Comparison of ENCODE assay signal across 8 cellular contexts in the genomic region with DNA sequence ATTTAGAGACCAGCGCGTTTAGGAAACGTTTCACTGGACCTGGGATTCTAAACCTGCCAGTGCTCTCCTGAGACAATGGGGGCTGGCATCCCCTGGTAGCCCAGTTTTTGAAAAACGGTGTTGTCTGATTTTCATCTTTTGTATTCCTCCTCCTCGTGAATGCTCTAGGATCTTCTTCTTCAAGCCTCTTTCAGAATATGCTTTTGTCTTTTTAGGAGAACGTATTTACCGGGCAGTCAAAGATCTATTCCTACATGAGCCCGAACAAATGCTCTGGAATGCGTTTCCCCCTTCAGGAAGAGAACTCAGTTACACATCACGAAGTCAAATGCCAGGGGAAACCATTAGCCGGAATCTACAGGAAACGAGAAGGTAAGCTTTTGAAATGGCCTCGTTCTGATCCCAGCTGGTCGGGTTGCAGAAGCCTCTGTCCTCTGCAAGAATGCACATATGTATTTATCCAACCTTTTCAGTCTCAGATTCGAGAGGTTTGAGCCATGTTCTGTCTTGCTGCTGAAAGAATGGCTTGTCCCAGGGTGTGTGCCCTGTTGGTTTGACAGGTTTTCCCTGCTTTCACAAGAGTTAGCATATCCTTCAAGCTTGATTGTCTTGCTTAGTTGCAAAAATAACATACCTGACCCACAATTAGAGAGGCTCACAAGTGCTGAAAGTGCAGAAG. TPM values are rescaled to one million over a fixed set of nuclear protein-coding genes. Genes with fewer than 3 reads are reported as not detected.
DNase-seq lines count a peak whose midpoint lies in the region; ATAC-seq, FAIRE-seq and TF ChIP-seq lines count a peak whose summit lies in the region.

No MANE protein-coding gene starts in this region.

- H3K36me3 ChIP-seq in GM12878 (ENCODE audit: control insufficient read depth in 2 of 2, insufficient read depth in 2 of 2, low read length in 1 of 2) = peaks cover 7 to 9% of the 10 kb centered on the region in 2 experiments
- H3K36me3 ChIP-seq in HepG2 (replicated peaks in 1 of 2; ENCODE audit: control insufficient read depth in 1 of 2, insufficient read depth in 2 of 2, low read length in 2 of 2) = peaks cover 13 to 38% of the 10 kb centered on the region in 2 experiments
- H3K36me3 ChIP-seq in testis (ENCODE audit: low read depth, missing control alignments) = no peaks in the 10 kb centered on the region

- no peaks in the 10 kb centered on the region for H3K27me3 Mint-ChIP-seq in activated CD4-positive, alpha-beta T cell treated with anti-CD3 and anti-CD28 coated beads for 36 hours

- DNase-seq in activated CD4-positive, alpha-beta T cell treated with anti-CD3 and anti-CD28 coated beads for 36 hours = no peak
- no peak for DNase-seq in activated CD4-positive, alpha-beta T cell treated with anti-CD3 and anti-CD28 coated beads, Interleukin-2, amount 50 U/mL, for 48 hours
- DNase-seq in GM12878 (ENCODE audit: low read depth, low spot score) = no peak
- DNase-seq in HepG2 (ENCODE audit: low spot score) = no peak
- no peak for DNase-seq in testis
- DNase-seq in GDM1 (lab: John Stamatoyannopoulos, UW) = no peak
- no peak for DNase-seq in DMS153 (lab: John Stamatoyannopoulos, UW)

- TF ChIP-seq RAD21 in GM12878 (IDR thresholded peaks at IDR 0.05; ENCODE audit: insufficient read depth, low read depth, low read length) (no peak), HepG2 (CRISPR knock-in tag; IDR thresholded peaks at IDR 0.05) (no peak)

- TF ChIP-seq POLR2A in GM12878 (IDR thresholded peaks at IDR 0.05; ENCODE audit: low read depth, low read length) = no peak
- TF ChIP-seq POLR2A in HepG2 (IDR thresholded peaks at IDR 0.05; ENCODE audit: insufficient read depth in 1 of 2, low read depth in 2 of 2, low read length in 2 of 2) = no peak
- TF ChIP-seq POLR2A in testis (IDR thresholded peaks at IDR 0.05) = no peak

- TF ChIP-seq EP300 in GM12878 (IDR thresholded peaks at IDR 0.05; ENCODE audit: borderline replicate concordance in 1 of 2, control insufficient read depth in 1 of 2, low read depth in 2 of 2, low read length in 2 of 2) (no peak), HepG2 (IDR thresholded peaks at IDR 0.05; ENCODE audit: low read depth in 2 of 2, low read length in 2 of 2) (no peak), HepG2 (CRISPR knock-in tag; IDR thresholded peaks at IDR 0.05; ENCODE audit: borderline replicate concordance) (no peak)

- no peaks in the 10 kb centered on the region for H3K9me3 Mint-ChIP-seq in activated CD4-positive, alpha-beta T cell treated with anti-CD3 and anti-CD28 coated beads for 36 hours (ENCODE audit: low read depth)

- peak; percentile 23 for FAIRE-seq in GM12878 (lab: Jason Lieb, UNC)
- FAIRE-seq in HepG2 (lab: Jason Lieb, UNC) = peak; percentile 4

- intact Hi-C loops in activated CD4-positive, alpha-beta T cell treated with anti-CD3 and anti-CD28 coated beads for 36 hours (cut with DNase I, micrococcal nuclease) = no loop called here
- intact Hi-C loops in GM12878 (cut with micrococcal nuclease; ENCODE audit: unreplicated experiment) = no loop called here
- intact Hi-C loops in HepG2 (cut with micrococcal nuclease; ENCODE audit: unreplicated experiment) = no loop called here
- intact Hi-C loops in testis (cut with DNase I; ENCODE audit: low total_unique reads) = no loop called here

- peaks cover 38% of the 10 kb centered on the region for H3K4me1 Mint-ChIP-seq in activated CD4-positive, alpha-beta T cell treated with anti-CD3 and anti-CD28 coated beads for 36 hours

- H4K20me1 ChIP-seq in GM12878 (ENCODE audit: control insufficient read depth, insufficient read depth) = no peaks in the 10 kb centered on the region
- H4K20me1 ChIP-seq in HepG2 (ENCODE audit: insufficient read depth, low read length) = no peaks in the 10 kb centered on the region

- RAD21 ChIA-PET in GM12878 (lab: Charles Lee; ENCODE audit: unreplicated experiment) = interaction anchor here (0.9 to 1.6 kb wide), 2 partner anchors 25 to 36 kb away, joined by 3 to 4 read pairs; no protein-coding TSS in a partner anchor

- peak overlapping the region; percentile 74 for H3K27ac Mint-ChIP-seq in activated CD4-positive, alpha-beta T cell treated with anti-CD3 and anti-CD28 coated beads for 36 hours

- in situ Hi-C loops in GM12878 (cut with MboI) = no loop called here
- in situ Hi-C loops in HepG2 (cut with HindIII; ENCODE audit: extremely low pct_ligation_motif_present, low pct_unique_long_range_greater_than_20kb) = no loop called here

- SMC1A ChIA-PET in GM12878 (lab: Charles Lee; ENCODE audit: uncharacterized antibody, unreplicated experiment) = interaction anchor here (0.7 to 1.6 kb wide), 5 partner anchors 14 to 132 kb away, joined by 3 to 4 read pairs (median 3); no protein-coding TSS in a partner anchor

- TF ChIP-seq CTCF in GM12878 (IDR thresholded peaks at IDR 0.05 in 2 of 3, conservative IDR thresholded peaks at IDR 0.05 in 1 of 3; ENCODE audit: control insufficient read depth in 2 of 3, extremely low read depth in 1 of 3, insufficient read depth in 1 of 3, low read depth in 3 of 3, low read length in 3 of 3) (no peak), HepG2 (CRISPR knock-in tag; IDR thresholded peaks at IDR 0.05) (no peak), testis (IDR thresholded peaks at IDR 0.05) (no peak)

- H3K4me2 ChIP-seq in GM12878 (ENCODE audit: control insufficient read depth, insufficient read depth) (peak overlapping the region; percentile 91), HepG2 (ENCODE audit: low read depth, low read length) (peak overlapping the region; percentile 65)

- BruUV-seq in GM12878 (replicated peaks; lab: Mats Ljungman, UMichigan) = TSS peak; percentile 45
- TSS peak; percentile 50 for BruUV-seq in HepG2 (replicated peaks; lab: Mats Ljungman, UMichigan)

- peak overlapping the region; percentile 81 for H3K4me3 Mint-ChIP-seq in activated CD4-positive, alpha-beta T cell treated with anti-CD3 and anti-CD28 coated beads for 36 hours

- no peaks in the 10 kb centered on the region for H3K9me3 ChIP-seq in GM12878 (replicated peaks; ENCODE audit: control insufficient read depth, insufficient read depth, low read length)
- no peaks in the 10 kb centered on the region for H3K9me3 ChIP-seq in HepG2 (ENCODE audit: low read length)
- no peaks in the 10 kb centered on the region for H3K9me3 ChIP-seq in testis

- CTCF ChIA-PET in activated CD4-positive, alpha-beta T cell treated with anti-CD3 and anti-CD28 coated beads for 36 hours (lab: Charles Lee) = interaction anchor here (0.5 to 1.2 kb wide), 2 partner anchors 10 to 34 kb away, joined by 3 to 5 read pairs; no protein-coding TSS in a partner anchor
- CTCF ChIA-PET in GM12878 (lab: Yijun Ruan, JAX) (interaction anchor here (1.0 to 1.3 kb wide), 4 partner anchors 27 to 192 kb away, joined by 3 to 4 read pairs (median 4); no protein-coding TSS in a partner anchor), HepG2 (lab: Yijun Ruan, JAX; ENCODE audit: low intra/inter-chr PET ratio, low total read pairs) (no interaction called here)

- H3K4me3 ChIP-seq in GM12878 (peak overlapping the region; percentile 81), HepG2 (replicated peaks in 1 of 3; ENCODE audit: insufficient read depth in 1 of 3, low read depth in 2 of 3, low read length in 3 of 3) (peak overlapping the region in 2 of 3 experiments; percentile 53 to 84; a peak in 5 of 6 replicates), testis (peak overlapping the region in 1 of 2 donors; percentile 74)

- no peaks in the 10 kb centered on the region for H3K27me3 ChIP-seq in GM12878 (replicated peaks in 1 of 2; ENCODE audit: control insufficient read depth in 2 of 2, insufficient read depth in 2 of 2, low read length in 1 of 2)
- H3K27me3 ChIP-seq in HepG2 (ENCODE audit: control insufficient read depth in 1 of 2, insufficient read depth in 2 of 2, low read length in 2 of 2) = no peaks in the 10 kb centered on the region
- H3K27me3 ChIP-seq in testis = no peaks in the 10 kb centered on the region

- POLR2A ChIA-PET in activated CD4-positive, alpha-beta T cell treated with anti-CD3 and anti-CD28 coated beads for 36 hours (lab: Charles Lee) = interaction anchor here (0.8 to 1.3 kb wide), 2 partner anchors 69 to 88 kb away, joined by 3 read pairs; no protein-coding TSS in a partner anchor
- POLR2A ChIA-PET in GM12878 (lab: Charles Lee) (no interaction called here), HepG2 (lab: Yijun Ruan, JAX) (interaction anchor here (1.1 kb wide), 1 partner anchor 25 kb away, joined by 3 read pairs; a partner anchor contains a TSS)

- WGBS in GM12878 (ENCODE audit: insufficient coverage, insufficient replicate concordance, low lambda C conversion rate, missing lambda C conversion rate) = 85% methylated on average over 15 of the region's 15 CpGs
- 81% methylated on average over 15 of the region's 15 CpGs for WGBS in HepG2 (ENCODE audit: low lambda C conversion rate)
- WGBS in testis, 2 donors = 30 to 33% methylated on average over 15 of the region's 15 CpGs

- peaks cover 42% of the 10 kb centered on the region for H3K79me2 ChIP-seq in GM12878 (ENCODE audit: control insufficient read depth, insufficient read depth, low read length)
- H3K79me2 ChIP-seq in HepG2 (ENCODE audit: insufficient read depth, low read length) = peaks cover 21% of the 10 kb centered on the region

- ATAC-seq in activated CD4-positive, alpha-beta T cell treated with anti-CD3 and anti-CD28 coated beads for 36 hours = no peak
- ATAC-seq in GM12878 (no peak), HepG2 (no peak), HG03521 (IDR thresholded peaks at IDR 0.05; ENCODE audit: unreplicated experiment) (no peak)

- H3K4me1 ChIP-seq in GM12878 (ENCODE audit: control insufficient read depth, insufficient read depth, low read length) (peaks cover 20% of the 10 kb centered on the region), HepG2 (ENCODE audit: insufficient read depth, low read length) (peaks cover 46% of the 10 kb centered on the region), testis (peaks cover 24% of the 10 kb centered on the region)

- peaks cover 41% of the 10 kb centered on the region for H3K36me3 Mint-ChIP-seq in activated CD4-positive, alpha-beta T cell treated with anti-CD3 and anti-CD28 coated beads for 36 hours (ENCODE audit: low read depth)

- H3K27ac ChIP-seq in GM12878 (ENCODE audit: control insufficient read depth, insufficient read depth) = no peak overlapping the region
- no peak overlapping the region for H3K27ac ChIP-seq in HepG2 (ENCODE audit: extremely low read length, insufficient read depth, low read length)
- peak overlapping the region; percentile 86 to 90 for H3K27ac ChIP-seq in testis

- H2AFZ ChIP-seq in GM12878 (ENCODE audit: control insufficient read depth, low read depth, low read length) = no peak overlapping the region
- no peak overlapping the region for H2AFZ ChIP-seq in HepG2 (ENCODE audit: low read length)

- peak overlapping the region; percentile 73; the same call in 1 of the 2 replicates for H3K9ac ChIP-seq in GM12878 (ENCODE audit: control insufficient read depth, insufficient read depth, low read length)
- peak overlapping the region; percentile 85 for H3K9ac ChIP-seq in HepG2 (ENCODE audit: insufficient read depth, low read depth, low read length)

RNA-seq across cellular contexts. Expression of a gene that starts 6.6 kb away (rescaled TPM):
- 10 to 100 TPM; 47.0 to 78.4 TPM for total RNA-seq in activated CD4-positive, alpha-beta T cell treated with anti-CD3 and anti-CD28 coated beads for 36 hours
- total RNA-seq in GM12878 (2013; cell fraction: nucleolus; rRNA removed) = 46.9 and 65.3 TPM in 2 replicates
- total RNA-seq in GM12878 (2014; rRNA removed) (33.7 and 41.3 TPM in 2 replicates), GM12878 (2014; rRNA removed; fragmentation: Illumina TruSeq; extraction: Trizol) (39.2 and 39.4 TPM in 2 replicates), GM12878 (2021) (39.2 and 47.1 TPM in 2 replicates), HepG2 (2016; rRNA removed; fragmentation: Illumina TruSeq; extraction: Trizol) (22.5 and 26.5 TPM in 2 replicates), testis (10 to 100 TPM; 25.3 to 28.3 TPM)
- 12.8 TPM for polyA plus RNA-seq in GM12878 (2011; ENCODE audit: low read depth)
- polyA plus RNA-seq in GM12878 (2011; rRNA removed) (30.0 and 31.8 TPM in 2 replicates), GM12878 (2014; fragmentation: Illumina TruSeq; extraction: Trizol) (45.4 and 54.2 TPM in 2 replicates), GM12878 (2014; fragmentation: Nextera tagmentation; extraction: Ambion mirVana) (1 to 10 TPM; 3.2 to 6.8 TPM), GM12878 (2014; rRNA removed) (34.7 and 41.0 TPM in 2 replicates), GM12878 (2016; fragmentation: Nextera tagmentation; extraction: Ambion mirVana) (10 to 100 TPM; 17.3 to 18.3 TPM), HepG2 (2011; rRNA removed) (12.4 and 14.0 TPM in 2 replicates), testis (ENCODE audit: insufficient read depth, low read depth, low replicate concordance) (25.2 TPM)
- polyA plus RNA-seq in GM12878 (2011; cell fraction: cytosol; rRNA removed) = 26.0 and 27.7 TPM in 2 replicates
- 69.3 and 82.9 TPM in 2 replicates for polyA plus RNA-seq in GM12878 (2011; cell fraction: nucleus; rRNA removed)
- polyA plus RNA-seq in GM12878 (2012) = 25.0 and 25.3 TPM in 2 replicates
- polyA minus RNA-seq in GM12878 (2011; rRNA and poly(A)+ RNA removed) = 22.1 and 23.6 TPM in 2 replicates
- 8.7 and 13.2 TPM in 2 replicates for polyA minus RNA-seq in GM12878 (2011; cell fraction: cytosol; rRNA and poly(A)+ RNA removed)
- 20.3 and 27.7 TPM in 2 replicates for polyA minus RNA-seq in GM12878 (2011; cell fraction: nucleus; rRNA and poly(A)+ RNA removed)
- 13.8 and 16.3 TPM in 2 replicates for total RNA-seq in HepG2 (2016; cell fraction: cytosol; rRNA removed; fragmentation: Illumina TruSeq; extraction: Trizol; ENCODE audit: low read depth)
- 16.0 and 25.9 TPM in 2 replicates for total RNA-seq in HepG2 (2016; cell fraction: insoluble cytoplasmic fraction; rRNA removed; fragmentation: Illumina TruSeq; extraction: Trizol)
- total RNA-seq in HepG2 (2016; cell fraction: membrane; rRNA removed; fragmentation: Illumina TruSeq; extraction: Trizol) = 31.1 and 32.8 TPM in 2 replicates
- 17.0 and 22.2 TPM in 2 replicates for total RNA-seq in HepG2 (2016; cell fraction: nucleus; rRNA removed; fragmentation: Illumina TruSeq; extraction: Trizol)
- 10.2 and 11.2 TPM in 2 replicates for polyA plus RNA-seq in HepG2 (2011; cell fraction: cytosol; rRNA removed)
- polyA plus RNA-seq in HepG2 (2011; cell fraction: nucleus; rRNA removed) = 22.9 and 26.6 TPM in 2 replicates
- polyA plus RNA-seq in HepG2 (2012) = 13.4 and 18.1 TPM in 2 replicates
- polyA plus RNA-seq in HepG2 (2016; cell fraction: cytosol; fragmentation: Illumina TruSeq; extraction: Trizol; ENCODE audit: low read depth) = 16.7 and 20.1 TPM in 2 replicates
- 22.9 and 33.7 TPM in 2 replicates for polyA plus RNA-seq in HepG2 (2016; cell fraction: insoluble cytoplasmic fraction; fragmentation: Illumina TruSeq; extraction: Trizol; ENCODE audit: low read depth)
- polyA plus RNA-seq in HepG2 (2016; cell fraction: membrane; fragmentation: Illumina TruSeq; extraction: Trizol; ENCODE audit: low read depth) = 35.7 and 39.3 TPM in 2 replicates
- polyA plus RNA-seq in HepG2 (2016; cell fraction: nucleus; fragmentation: Illumina TruSeq; extraction: Trizol; ENCODE audit: insufficient read depth, low read depth) = 49.9 and 50.4 TPM in 2 replicates
- 6.8 and 27.9 TPM in 2 replicates for polyA minus RNA-seq in HepG2 (2011; rRNA and poly(A)+ RNA removed; ENCODE audit: low replicate concordance)
- 7.7 and 7.9 TPM in 2 replicates for polyA minus RNA-seq in HepG2 (2011; cell fraction: cytosol; rRNA and poly(A)+ RNA removed)
- 14.9 and 17.4 TPM in 2 replicates for polyA minus RNA-seq in HepG2 (2011; cell fraction: nucleus; rRNA and poly(A)+ RNA removed)

RNA-seq across cellular contexts. Expression of a gene that starts 25.9 kb away (rescaled TPM):
- total RNA-seq in activated CD4-positive, alpha-beta T cell treated with anti-CD3 and anti-CD28 coated beads for 36 hours = 10 to 100 TPM; 49.6 to 51.1 TPM
- 49.6 and 49.7 TPM in 2 replicates for total RNA-seq in GM12878 (2013; cell fraction: nucleolus; rRNA removed)
- total RNA-seq in GM12878 (2014; rRNA removed) (15.8 and 17.6 TPM in 2 replicates), GM12878 (2014; rRNA removed; fragmentation: Illumina TruSeq; extraction: Trizol) (29.9 and 31.1 TPM in 2 replicates), GM12878 (2021) (38.2 and 39.7 TPM in 2 replicates), HepG2 (2016; rRNA removed; fragmentation: Illumina TruSeq; extraction: Trizol) (40.2 and 69.6 TPM in 2 replicates), testis (10 to 100 TPM; 91.4 TPM)
- polyA plus RNA-seq in GM12878 (2011; ENCODE audit: low read depth) = 12.7 TPM
- polyA plus RNA-seq in GM12878 (2011; rRNA removed) (19.8 and 29.3 TPM in 2 replicates), GM12878 (2014; fragmentation: Illumina TruSeq; extraction: Trizol) (22.0 and 28.2 TPM in 2 replicates), GM12878 (2014; fragmentation: Nextera tagmentation; extraction: Ambion mirVana) (10 to 100 TPM in 1 of 2 experiments, 1 to 10 TPM in 1; 7.5 to 10.9 TPM), GM12878 (2014; rRNA removed) (9.9 and 13.3 TPM in 2 replicates), GM12878 (2016; fragmentation: Nextera tagmentation; extraction: Ambion mirVana) (10 to 100 TPM; 33.1 to 37.8 TPM), HepG2 (2011; rRNA removed) (8.7 and 10.9 TPM in 2 replicates), testis (ENCODE audit: insufficient read depth, low read depth, low replicate concordance) (114 TPM)
- 6.1 and 8.0 TPM in 2 replicates for polyA plus RNA-seq in GM12878 (2011; cell fraction: cytosol; rRNA removed)
- 7.2 and 10.4 TPM in 2 replicates for polyA plus RNA-seq in GM12878 (2011; cell fraction: nucleus; rRNA removed)
- 18.2 and 19.1 TPM in 2 replicates for polyA plus RNA-seq in GM12878 (2012)
- 25.0 and 35.0 TPM in 2 replicates for polyA minus RNA-seq in GM12878 (2011; rRNA and poly(A)+ RNA removed)
- polyA minus RNA-seq in GM12878 (2011; cell fraction: cytosol; rRNA and poly(A)+ RNA removed) = 10.6 and 13.3 TPM in 2 replicates
- 5.0 and 8.4 TPM in 2 replicates for polyA minus RNA-seq in GM12878 (2011; cell fraction: nucleus; rRNA and poly(A)+ RNA removed)
- 5.9 and 8.0 TPM in 2 replicates for total RNA-seq in HepG2 (2016; cell fraction: cytosol; rRNA removed; fragmentation: Illumina TruSeq; extraction: Trizol; ENCODE audit: low read depth)
- 38.7 and 67.2 TPM in 2 replicates for total RNA-seq in HepG2 (2016; cell fraction: insoluble cytoplasmic fraction; rRNA removed; fragmentation: Illumina TruSeq; extraction: Trizol)
- 14.1 and 16.7 TPM in 2 replicates for total RNA-seq in HepG2 (2016; cell fraction: membrane; rRNA removed; fragmentation: Illumina TruSeq; extraction: Trizol)
- total RNA-seq in HepG2 (2016; cell fraction: nucleus; rRNA removed; fragmentation: Illumina TruSeq; extraction: Trizol) = 29.6 and 33.9 TPM in 2 replicates
- 4.5 and 6.6 TPM in 2 replicates for polyA plus RNA-seq in HepG2 (2011; cell fraction: cytosol; rRNA removed)
- 7.7 and 8.7 TPM in 2 replicates for polyA plus RNA-seq in HepG2 (2011; cell fraction: nucleus; rRNA removed)
- 12.0 and 12.8 TPM in 2 replicates for polyA plus RNA-seq in HepG2 (2012)
- 0.65 and 0.78 TPM in 2 replicates for polyA plus RNA-seq in HepG2 (2016; cell fraction: cytosol; fragmentation: Illumina TruSeq; extraction: Trizol; ENCODE audit: low read depth)
- 22.2 and 22.3 TPM in 2 replicates for polyA plus RNA-seq in HepG2 (2016; cell fraction: insoluble cytoplasmic fraction; fragmentation: Illumina TruSeq; extraction: Trizol; ENCODE audit: low read depth)
- 2.0 and 2.5 TPM in 2 replicates for polyA plus RNA-seq in HepG2 (2016; cell fraction: membrane; fragmentation: Illumina TruSeq; extraction: Trizol; ENCODE audit: low read depth)
- polyA plus RNA-seq in HepG2 (2016; cell fraction: nucleus; fragmentation: Illumina TruSeq; extraction: Trizol; ENCODE audit: insufficient read depth, low read depth) = 20.8 and 22.6 TPM in 2 replicates
- polyA minus RNA-seq in HepG2 (2011; rRNA and poly(A)+ RNA removed; ENCODE audit: low replicate concordance) = 14.7 and 18.6 TPM in 2 replicates
- polyA minus RNA-seq in HepG2 (2011; cell fraction: cytosol; rRNA and poly(A)+ RNA removed) = 20.0 and 21.5 TPM in 2 replicates
- 22.9 and 23.6 TPM in 2 replicates for polyA minus RNA-seq in HepG2 (2011; cell fraction: nucleus; rRNA and poly(A)+ RNA removed)

RNA-seq across cellular contexts. Expression of a gene that starts 45.9 kb away (rescaled TPM):
- total RNA-seq in activated CD4-positive, alpha-beta T cell treated with anti-CD3 and anti-CD28 coated beads for 36 hours = 10 to 100 TPM; 10.4 to 12.1 TPM
- total RNA-seq in GM12878 (2013; cell fraction: nucleolus; rRNA removed) = 14.7 and 14.8 TPM in 2 replicates
- total RNA-seq in GM12878 (2014; rRNA removed) (18.9 and 19.2 TPM in 2 replicates), GM12878 (2014; rRNA removed; fragmentation: Illumina TruSeq; extraction: Trizol) (16.9 and 17.8 TPM in 2 replicates), GM12878 (2021) (18.7 and 19.2 TPM in 2 replicates), HepG2 (2016; rRNA removed; fragmentation: Illumina TruSeq; extraction: Trizol) (8.1 and 9.1 TPM in 2 replicates), testis (1 to 10 TPM; 2.2 to 2.8 TPM)
- polyA plus RNA-seq in GM12878 (2011; ENCODE audit: low read depth) = 11.1 TPM
- polyA plus RNA-seq in GM12878 (2011; rRNA removed) (21.8 and 23.9 TPM in 2 replicates), GM12878 (2014; fragmentation: Illumina TruSeq; extraction: Trizol) (15.8 and 20.3 TPM in 2 replicates), GM12878 (2014; fragmentation: Nextera tagmentation; extraction: Ambion mirVana) (1 to 10 TPM; 3.5 to 8.3 TPM), GM12878 (2014; rRNA removed) (23.2 and 24.0 TPM in 2 replicates), GM12878 (2016; fragmentation: Nextera tagmentation; extraction: Ambion mirVana) (10 to 100 TPM; 36.9 to 38.5 TPM), HepG2 (2011; rRNA removed) (2.5 and 2.7 TPM in 2 replicates), testis (ENCODE audit: insufficient read depth, low read depth, low replicate concordance) (3.6 TPM)
- 17.7 and 21.6 TPM in 2 replicates for polyA plus RNA-seq in GM12878 (2011; cell fraction: cytosol; rRNA removed)
- 7.4 and 9.1 TPM in 2 replicates for polyA plus RNA-seq in GM12878 (2011; cell fraction: nucleus; rRNA removed)
- 17.7 and 21.4 TPM in 2 replicates for polyA plus RNA-seq in GM12878 (2012)
- polyA minus RNA-seq in GM12878 (2011; rRNA and poly(A)+ RNA removed) = 8.3 and 9.7 TPM in 2 replicates
- 5.8 and 6.0 TPM in 2 replicates for polyA minus RNA-seq in GM12878 (2011; cell fraction: cytosol; rRNA and poly(A)+ RNA removed)
- polyA minus RNA-seq in GM12878 (2011; cell fraction: nucleus; rRNA and poly(A)+ RNA removed) = 2.4 and 4.4 TPM in 2 replicates
- total RNA-seq in HepG2 (2016; cell fraction: cytosol; rRNA removed; fragmentation: Illumina TruSeq; extraction: Trizol; ENCODE audit: low read depth) = 2.4 and 2.8 TPM in 2 replicates
- 7.8 and 8.7 TPM in 2 replicates for total RNA-seq in HepG2 (2016; cell fraction: insoluble cytoplasmic fraction; rRNA removed; fragmentation: Illumina TruSeq; extraction: Trizol)
- 8.4 and 9.7 TPM in 2 replicates for total RNA-seq in HepG2 (2016; cell fraction: membrane; rRNA removed; fragmentation: Illumina TruSeq; extraction: Trizol)
- total RNA-seq in HepG2 (2016; cell fraction: nucleus; rRNA removed; fragmentation: Illumina TruSeq; extraction: Trizol) = 2.3 and 3.4 TPM in 2 replicates
- polyA plus RNA-seq in HepG2 (2011; cell fraction: cytosol; rRNA removed) = 2.2 and 2.3 TPM in 2 replicates
- polyA plus RNA-seq in HepG2 (2011; cell fraction: nucleus; rRNA removed) = 0.81 and 0.84 TPM in 2 replicates
- polyA plus RNA-seq in HepG2 (2012) = 2.4 and 2.8 TPM in 2 replicates
- 3.3 and 3.6 TPM in 2 replicates for polyA plus RNA-seq in HepG2 (2016; cell fraction: cytosol; fragmentation: Illumina TruSeq; extraction: Trizol; ENCODE audit: low read depth)
- polyA plus RNA-seq in HepG2 (2016; cell fraction: insoluble cytoplasmic fraction; fragmentation: Illumina TruSeq; extraction: Trizol; ENCODE audit: low read depth) = 11.4 and 12.2 TPM in 2 replicates
- polyA plus RNA-seq in HepG2 (2016; cell fraction: membrane; fragmentation: Illumina TruSeq; extraction: Trizol; ENCODE audit: low read depth) = 9.2 and 9.9 TPM in 2 replicates
- 5.3 and 6.0 TPM in 2 replicates for polyA plus RNA-seq in HepG2 (2016; cell fraction: nucleus; fragmentation: Illumina TruSeq; extraction: Trizol; ENCODE audit: insufficient read depth, low read depth)
- 1.0 and 1.6 TPM in 2 replicates for polyA minus RNA-seq in HepG2 (2011; rRNA and poly(A)+ RNA removed; ENCODE audit: low replicate concordance)
- polyA minus RNA-seq in HepG2 (2011; cell fraction: cytosol; rRNA and poly(A)+ RNA removed) = 0.88 and 1.4 TPM in 2 replicates
- polyA minus RNA-seq in HepG2 (2011; cell fraction: nucleus; rRNA and poly(A)+ RNA removed) = 0.77 and 0.99 TPM in 2 replicates

Comparison
In these comparisons a context has a peak if more than half of its experiments do, and no peak if none do; other contexts are left out.
1. H3K27ac ChIP-seq: peak in testis (2 of 2); none in GM12878 (single experiment) and HepG2 (single experiment).